1 cellular context compared by ENCODE assay signal in the genomic region with DNA sequence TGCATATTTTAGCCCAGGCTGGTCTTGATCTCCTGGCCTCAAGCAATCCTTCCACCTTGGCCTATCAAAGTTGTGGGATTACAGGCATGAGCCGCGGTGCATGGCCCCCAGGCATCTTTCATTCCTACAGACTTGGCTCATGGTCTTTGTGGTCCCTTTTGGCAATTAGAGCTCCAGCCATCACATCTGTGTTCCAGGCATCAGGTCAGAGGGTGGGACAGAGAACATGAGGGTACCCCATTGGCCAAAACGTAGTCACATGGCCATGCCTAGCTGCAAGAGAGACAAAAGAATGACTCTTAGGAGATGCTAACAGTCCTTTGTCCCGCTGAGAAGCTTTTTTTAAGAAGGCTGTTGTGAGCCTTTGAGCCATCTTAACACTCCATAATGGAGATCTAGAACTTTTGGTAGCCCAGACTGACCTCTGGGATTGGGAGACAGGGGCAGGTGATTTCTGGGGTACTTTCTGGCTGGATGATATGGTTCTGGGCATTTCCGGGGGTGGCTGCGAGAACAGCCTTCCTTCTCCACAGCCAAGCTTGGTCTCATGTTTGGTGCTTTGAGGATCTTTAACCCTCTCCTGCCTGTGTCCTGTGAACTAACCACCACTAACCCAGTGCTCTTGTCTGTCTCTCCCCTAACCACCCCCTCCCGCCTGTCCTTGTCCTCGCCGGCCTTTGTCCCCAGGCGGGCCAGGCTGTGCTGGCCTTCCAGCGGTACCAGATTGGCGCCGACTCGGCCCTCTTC.
TF ChIP-seq lines count a peak whose summit lies in the region.

No MANE protein-coding gene starts in this region.

TF ChIP-seq in GM23338, 12 proteins besides CTCF, POLR2A, EP300 and RAD21 (continued from another document):
- no peak for TF ChIP-seq ETS1 (IDR thresholded peaks at IDR 0.05)
